ENCODE assay signal across 8 cellular contexts in genomic region chr11:118930152-118930712, GRCh38. TPM values are rescaled to one million over a fixed set of nuclear protein-coding genes. Genes with fewer than 3 reads are reported as not detected.
DNase-seq lines count a peak whose midpoint lies in the region; ATAC-seq and TF ChIP-seq lines count a peak whose summit lies in the region.

No MANE protein-coding gene starts in this region.

- no peaks in the 10 kb centered on the region for H3K36me3 ChIP-seq in GM06990 (ENCODE audit: control insufficient read depth, insufficient read depth, low read length)

- H3K9me3 Mint-ChIP-seq in T-helper 1 cell treated with Interleukin-12 subunit alpha and Interleukin-12 subunit beta and Interleukin-4 antibody, amounts not matched to agents 30 μg/mL and 1 μg/mL, for 36 hours: no peaks in the 10 kb centered on the region

- H3K4me3 Mint-ChIP-seq in T-helper 1 cell treated with Interleukin-12 subunit alpha and Interleukin-12 subunit beta and Interleukin-4 antibody, amounts not matched to agents 30 μg/mL and 1 μg/mL, for 36 hours: peak overlapping the region; percentile 84

- peak overlapping the region; percentile 70 for H3K4me3 ChIP-seq in GM06990 (replicated peaks; ENCODE audit: low read depth, low read length)

- H3K36me3 Mint-ChIP-seq in T-helper 1 cell treated with Interleukin-12 subunit alpha and Interleukin-12 subunit beta and Interleukin-4 antibody, amounts not matched to agents 30 μg/mL and 1 μg/mL, for 36 hours (ENCODE audit: low read depth): no peaks in the 10 kb centered on the region

- DNase-seq in GM06990 (ENCODE audit: extremely low read depth, insufficient read length) (peak; percentile 74), NCI-H1417 (lab: John Stamatoyannopoulos, UW) (peak; percentile 97 to 98 (median 97)), anterior cingulate cortex (lab: John Stamatoyannopoulos, UW) (peak in 51 of 58 donors; percentile 28 to 84 (median 60)), hypothalamus (lab: John Stamatoyannopoulos, UW) (peak in 37 of 51 donors; percentile 32 to 85 (median 65)), renal cortical epithelial cell (ENCODE audit: low read depth) (peak; percentile 76)

- ATAC-seq in HG03039 (IDR thresholded peaks at IDR 0.05; ENCODE audit: unreplicated experiment) (no peak), GM18861 (IDR thresholded peaks at IDR 0.05; ENCODE audit: unreplicated experiment) (no peak)

- peak; percentile 88 for TF ChIP-seq CTCF in GM06990 (IDR thresholded peaks at IDR 0.05; ENCODE audit: insufficient read depth, low read length, poor library complexity, severe bottlenecking)

- H3K27me3 Mint-ChIP-seq in T-helper 1 cell treated with Interleukin-12 subunit alpha and Interleukin-12 subunit beta and Interleukin-4 antibody, amounts not matched to agents 30 μg/mL and 1 μg/mL, for 36 hours (ENCODE audit: low read depth): peaks cover 4% of the 10 kb centered on the region

- H3K27ac Mint-ChIP-seq in T-helper 1 cell treated with Interleukin-12 subunit alpha and Interleukin-12 subunit beta and Interleukin-4 antibody, amounts not matched to agents 30 μg/mL and 1 μg/mL, for 36 hours: peak overlapping the region; percentile 93

- H3K27me3 ChIP-seq in GM06990 (replicated peaks; ENCODE audit: control insufficient read depth, insufficient read depth, low read length): no peaks in the 10 kb centered on the region

- H3K4me1 Mint-ChIP-seq in T-helper 1 cell treated with Interleukin-12 subunit alpha and Interleukin-12 subunit beta and Interleukin-4 antibody, amounts not matched to agents 30 μg/mL and 1 μg/mL, for 36 hours (ENCODE audit: low read depth): peaks cover 32% of the 10 kb centered on the region

RNA-seq across cellular contexts. Expression of gene BCL9L, which starts 4.5 kb away (rescaled TPM):
- total RNA-seq in renal cortical epithelial cell: 22.6 and 44.8 TPM in 2 replicates

RNA-seq across cellular contexts. Expression of gene UPK2, which starts 25.9 kb away (rescaled TPM):
- 0.10 TPM in 1 of 2 replicates, not detected in the other for total RNA-seq in renal cortical epithelial cell

RNA-seq across cellular contexts. Expression of gene FOXR1, which starts 41.3 kb away (rescaled TPM):
- total RNA-seq in renal cortical epithelial cell: not detected in 2 replicates

RNA-seq across cellular contexts. Expression of gene CXCR5, which starts 46.5 kb away (rescaled TPM):
- not detected in 2 replicates for total RNA-seq in renal cortical epithelial cell
